Comparison of ENCODE assay signal across 1 cellular context in genomic region chr10:96648297-96648696, GRCh38.
TF ChIP-seq lines count a peak whose summit lies in the region.

No MANE protein-coding gene starts in this region.

TF ChIP-seq in GM12878, 131 proteins besides CTCF, POLR2A, EP300 and RAD21 (continued from another document):
- TF ChIP-seq, protein P1, sequence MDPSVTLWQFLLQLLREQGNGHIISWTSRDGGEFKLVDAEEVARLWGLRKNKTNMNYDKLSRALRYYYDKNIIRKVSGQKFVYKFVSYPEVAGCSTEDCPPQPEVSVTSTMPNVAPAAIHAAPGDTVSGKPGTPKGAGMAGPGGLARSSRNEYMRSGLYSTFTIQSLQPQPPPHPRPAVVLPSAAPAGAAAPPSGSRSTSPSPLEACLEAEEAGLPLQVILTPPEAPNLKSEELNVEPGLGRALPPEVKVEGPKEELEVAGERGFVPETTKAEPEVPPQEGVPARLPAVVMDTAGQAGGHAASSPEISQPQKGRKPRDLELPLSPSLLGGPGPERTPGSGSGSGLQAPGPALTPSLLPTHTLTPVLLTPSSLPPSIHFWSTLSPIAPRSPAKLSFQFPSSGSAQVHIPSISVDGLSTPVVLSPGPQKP (IDR thresholded peaks at IDR 0.05; ENCODE audit: low read depth, low read length) = no peak
- TF ChIP-seq HDAC2 (IDR thresholded peaks at IDR 0.05) (no peak), MLLT1 (IDR thresholded peaks at IDR 0.05) (0 out of 2 replicates have a peak, but pooled peaks have one; percentile 63), CREM (IDR thresholded peaks at IDR 0.05; ENCODE audit: low read depth) (0 out of 2 replicates have a peak, but pooled peaks have one; percentile 26), BCL11A (IDR thresholded peaks at IDR 0.05; ENCODE audit: low read depth, low read length) (no peak), MEF2B (IDR thresholded peaks at IDR 0.05; ENCODE audit: partially characterized antibody, poor library complexity, severe bottlenecking) (peak; percentile 19), ZNF207 (IDR thresholded peaks at IDR 0.05; ENCODE audit: borderline replicate concordance) (no peak), SRF (IDR thresholded peaks at IDR 0.05; ENCODE audit: low read depth in 2 of 2, low read length in 2 of 2) (no peak), RBBP5 (conservative IDR thresholded peaks at IDR 0.05) (no peak), SREBF2 (IDR thresholded peaks at IDR 0.05; ENCODE audit: low read length) (no peak), RAD51 (IDR thresholded peaks at IDR 0.05) (peak; percentile 54; the same call in 1 of the 2 replicates), SUZ12 (IDR thresholded peaks at IDR 0.05; ENCODE audit: unreplicated experiment) (no peak), ATF7 (IDR thresholded peaks at IDR 0.05; ENCODE audit: low read depth) (0 out of 2 replicates have a peak, but pooled peaks have one; percentile 17), BMI1 (IDR thresholded peaks at IDR 0.05; ENCODE audit: borderline replicate concordance) (no peak), IKZF2 (IDR thresholded peaks at IDR 0.05) (peak; percentile 58 to 65; a peak in 3 of 4 replicates), IKZF1 (conservative IDR thresholded peaks at IDR 0.05) (peak; percentile 36; the same call in 1 of the 2 replicates), IRF4 (IDR thresholded peaks at IDR 0.05; ENCODE audit: low read depth, low read length) (no peak), CHD2 (IDR thresholded peaks at IDR 0.05; ENCODE audit: borderline replicate concordance, low read depth, low read length) (peak; percentile 29; the same call in 1 of the 2 replicates), MTA3 (IDR thresholded peaks at IDR 0.05; ENCODE audit: borderline replicate concordance, low read length) (0 out of 2 replicates have a peak, but pooled peaks have one; percentile 24), ZNF24 (IDR thresholded peaks at IDR 0.05) (0 out of 2 replicates have a peak, but pooled peaks have one; percentile 37), FOS (IDR thresholded peaks at IDR 0.05; ENCODE audit: borderline replicate concordance, extremely low read depth, insufficient read length) (no peak), CREB1 (IDR thresholded peaks at IDR 0.05; ENCODE audit: low read depth) (peak; percentile 53; the same call in 1 of the 2 replicates), JUNB (IDR thresholded peaks at IDR 0.05) (peak; percentile 45; the same call in 1 of the 2 replicates), MTA2 (IDR thresholded peaks at IDR 0.05; ENCODE audit: low read depth) (0 out of 2 replicates have a peak, but pooled peaks have one; percentile 50), ZNF592 (IDR thresholded peaks at IDR 0.05) (peak; percentile 81; the same call in 1 of the 2 replicates)
- TF ChIP-seq, protein P2, sequence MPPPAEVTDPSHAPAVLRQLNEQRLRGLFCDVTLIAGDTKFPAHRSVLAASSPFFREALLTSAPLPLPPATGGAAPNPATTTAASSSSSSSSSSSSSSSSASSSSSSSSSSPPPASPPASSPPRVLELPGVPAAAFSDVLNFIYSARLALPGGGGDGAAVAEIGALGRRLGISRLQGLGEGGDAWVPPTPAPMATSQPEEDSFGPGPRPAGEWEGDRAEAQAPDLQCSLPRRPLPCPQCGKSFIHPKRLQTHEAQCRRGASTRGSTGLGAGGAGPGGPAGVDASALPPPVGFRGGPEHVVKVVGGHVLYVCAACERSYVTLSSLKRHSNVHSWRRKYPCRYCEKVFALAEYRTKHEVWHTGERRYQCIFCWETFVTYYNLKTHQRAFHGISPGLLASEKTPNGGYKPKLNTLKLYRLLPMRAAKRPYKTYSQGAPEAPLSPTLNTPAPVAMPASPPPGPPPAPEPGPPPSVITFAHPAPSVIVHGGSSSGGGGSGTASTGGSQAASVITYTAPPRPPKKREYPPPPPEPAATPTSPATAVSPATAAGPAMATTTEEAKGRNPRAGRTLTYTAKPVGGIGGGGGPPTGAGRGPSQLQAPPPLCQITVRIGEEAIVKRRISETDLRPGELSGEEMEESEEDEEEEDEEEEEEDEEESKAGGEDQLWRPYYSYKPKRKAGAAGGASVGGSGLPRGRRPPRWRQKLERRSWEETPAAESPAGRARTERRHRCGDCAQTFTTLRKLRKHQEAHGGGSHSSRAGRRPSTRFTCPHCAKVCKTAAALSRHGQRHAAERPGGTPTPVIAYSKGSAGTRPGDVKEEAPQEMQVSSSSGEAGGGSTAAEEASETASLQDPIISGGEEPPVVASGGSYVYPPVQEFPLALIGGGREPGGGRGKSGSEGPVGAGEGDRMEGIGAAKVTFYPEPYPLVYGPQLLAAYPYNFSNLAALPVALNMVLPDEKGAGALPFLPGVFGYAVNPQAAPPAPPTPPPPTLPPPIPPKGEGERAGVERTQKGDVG (CRISPR knock-in tag; IDR thresholded peaks at IDR 0.05) = no peak
- TF ChIP-seq, protein P3, sequence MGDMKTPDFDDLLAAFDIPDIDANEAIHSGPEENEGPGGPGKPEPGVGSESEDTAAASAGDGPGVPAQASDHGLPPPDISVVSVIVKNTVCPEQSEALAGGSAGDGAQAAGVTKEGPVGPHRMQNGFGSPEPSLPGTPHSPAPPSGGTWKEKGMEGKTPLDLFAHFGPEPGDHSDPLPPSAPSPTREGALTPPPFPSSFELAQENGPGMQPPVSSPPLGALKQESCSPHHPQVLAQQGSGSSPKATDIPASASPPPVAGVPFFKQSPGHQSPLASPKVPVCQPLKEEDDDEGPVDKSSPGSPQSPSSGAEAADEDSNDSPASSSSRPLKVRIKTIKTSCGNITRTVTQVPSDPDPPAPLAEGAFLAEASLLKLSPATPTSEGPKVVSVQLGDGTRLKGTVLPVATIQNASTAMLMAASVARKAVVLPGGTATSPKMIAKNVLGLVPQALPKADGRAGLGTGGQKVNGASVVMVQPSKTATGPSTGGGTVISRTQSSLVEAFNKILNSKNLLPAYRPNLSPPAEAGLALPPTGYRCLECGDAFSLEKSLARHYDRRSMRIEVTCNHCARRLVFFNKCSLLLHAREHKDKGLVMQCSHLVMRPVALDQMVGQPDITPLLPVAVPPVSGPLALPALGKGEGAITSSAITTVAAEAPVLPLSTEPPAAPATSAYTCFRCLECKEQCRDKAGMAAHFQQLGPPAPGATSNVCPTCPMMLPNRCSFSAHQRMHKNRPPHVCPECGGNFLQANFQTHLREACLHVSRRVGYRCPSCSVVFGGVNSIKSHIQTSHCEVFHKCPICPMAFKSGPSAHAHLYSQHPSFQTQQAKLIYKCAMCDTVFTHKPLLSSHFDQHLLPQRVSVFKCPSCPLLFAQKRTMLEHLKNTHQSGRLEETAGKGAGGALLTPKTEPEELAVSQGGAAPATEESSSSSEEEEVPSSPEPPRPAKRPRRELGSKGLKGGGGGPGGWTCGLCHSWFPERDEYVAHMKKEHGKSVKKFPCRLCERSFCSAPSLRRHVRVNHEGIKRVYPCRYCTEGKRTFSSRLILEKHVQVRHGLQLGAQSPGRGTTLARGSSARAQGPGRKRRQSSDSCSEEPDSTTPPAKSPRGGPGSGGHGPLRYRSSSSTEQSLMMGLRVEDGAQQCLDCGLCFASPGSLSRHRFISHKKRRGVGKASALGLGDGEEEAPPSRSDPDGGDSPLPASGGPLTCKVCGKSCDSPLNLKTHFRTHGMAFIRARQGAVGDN (IDR thresholded peaks at IDR 0.05) = peak; percentile 87
TF ChIP-seq in GM12878: peak in this region for 17.
